Comparison of ENCODE assay signal across 12 cellular contexts in genomic region chr13:113532156-113532806, GRCh38. TPM values are rescaled to one million over a fixed set of nuclear protein-coding genes. Genes with fewer than 3 reads are reported as not detected.
DNase-seq lines count a peak whose midpoint lies in the region; ATAC-seq and TF ChIP-seq lines count a peak whose summit lies in the region.
"Had no signal": no experiment of that assay in that cellular context is flagged by ENCODE, and none has a peak within 500 bp of the region (broad histone marks: within the 10 kb centered on the region; RNA-seq: fewer than 3 reads in every experiment).

No MANE protein-coding gene starts in this region.

- H3K27ac ChIP-seq in PC-9 (peak overlapping the region; percentile 54), epithelial cell of prostate (peak overlapping the region; percentile 24), mesodermal cell (ENCODE audit: low read depth, low read length, severe bottlenecking) (peak overlapping the region; percentile 41)

- no TSS peak for BruUV-seq in PC-9 (replicated peaks; lab: Mats Ljungman, UMichigan)

- CTCF ChIA-PET in PC-9 (lab: Charles Lee): interaction anchor here (0.6 kb wide), 1 partner anchor 13 kb away, joined by 7 read pairs; no protein-coding TSS in a partner anchor

- POLR2A ChIA-PET in PC-9 (lab: Charles Lee; ENCODE audit: unreplicated experiment): interaction anchor here (0.5 to 0.7 kb wide), 4 partner anchors 13 to 53 kb away, joined by 3 to 10 read pairs (median 4); no protein-coding TSS in a partner anchor

- intact Hi-C loops in PC-9 (cut with micrococcal nuclease; ENCODE audit: unreplicated experiment): loop anchor here (1.0 to 2.0 kb wide), 2 partner anchors 39 to 53 kb away; partner anchors contain the start of gene TFDP1

- peaks cover 12% of the 10 kb centered on the region; the same call in 1 of the 2 replicates for H3K36me3 ChIP-seq in PC-9 (ENCODE audit: low read depth)
- peaks cover 59% of the 10 kb centered on the region for H3K36me3 ChIP-seq in mesodermal cell (ENCODE audit: control insufficient read depth, insufficient read depth, low read length)

- peak overlapping the region; percentile 65 for H3K4me2 ChIP-seq in PC-9

- H3K4me1 ChIP-seq in PC-9 (replicated peaks; ENCODE audit: insufficient read depth): peaks cover 43% of the 10 kb centered on the region
- H3K4me1 ChIP-seq in mesodermal cell (ENCODE audit: control insufficient read depth, insufficient read depth, low read length, poor library complexity, severe bottlenecking): peaks cover 11% of the 10 kb centered on the region

- no peaks in the 10 kb centered on the region for H3K27me3 ChIP-seq in PC-9 (ENCODE audit: insufficient read depth, low read depth)

- no peak overlapping the region for H3K4me3 ChIP-seq in PC-9
- no peak overlapping the region for H3K4me3 ChIP-seq in mesodermal cell (ENCODE audit: extremely low read depth, insufficient read depth, low read length, poor library complexity, severe bottlenecking)

- DNase-seq in Ammon's horn (ENCODE audit: low spot score) (peak; percentile 40), PC-9 (peak; percentile 85 to 92), epithelial cell of prostate (ENCODE audit: low read depth, low spot score) (peak; percentile 27), NCI-H226 (no peak), NCI-H187 treated with DMSO at 0.1 percent for 48 hours (lab: John Stamatoyannopoulos, UW) (no peak)
- no peak for DNase-seq in activated CD4-positive, CD25-positive, alpha-beta regulatory T cell (lab: John Stamatoyannopoulos, UW)
- DNase-seq: activated CD4-positive, alpha-beta T cell treated with anti-CD3 and anti-CD28 coated beads, Interleukin-2, amount 10 ng/mL, durations not matched to agents 24 days and 14 days; effector memory CD8-positive, alpha-beta T cell; NCI-H69; stimulated activated CD4-positive, alpha-beta T cell treated with anti-CD3 and anti-CD28 coated beads, Interleukin-1b, Interleukin-23, amount 100 ng/mL, for 48 hours had no signal

- H3F3A ChIP-seq in PC-9 (ENCODE audit: insufficient read depth, low read depth): peaks cover 40% of the 10 kb centered on the region

- TF ChIP-seq CTCF in PC-9 (conservative IDR thresholded peaks at IDR 0.05): no peak

- no peak overlapping the region for H2AFZ ChIP-seq in PC-9

- no peaks in the 10 kb centered on the region for H4K20me1 ChIP-seq in PC-9 (ENCODE audit: insufficient read depth)

- ATAC-seq in GM21529 (IDR thresholded peaks at IDR 0.05; ENCODE audit: unreplicated experiment): no peak
- ATAC-seq: effector memory CD8-positive, alpha-beta T cell had no signal

- H3K79me2 ChIP-seq in PC-9 (ENCODE audit: low read depth): no peaks in the 10 kb centered on the region; the same call in 1 of the 2 replicates

- H3K9me3 ChIP-seq in PC-9 (ENCODE audit: insufficient read depth, low read depth) (no peaks in the 10 kb centered on the region), mesodermal cell (ENCODE audit: control insufficient read depth, low read length) (no peaks in the 10 kb centered on the region)

- H3K9me2 ChIP-seq in PC-9 (ENCODE audit: insufficient read depth): no peaks in the 10 kb centered on the region

- WGBS in mesodermal cell (ENCODE audit: insufficient coverage in 2 of 2), 2 experiments: 87 to 88% methylated on average over 13 to 16 of the region's 16 CpGs

RNA-seq across cellular contexts. Expression of gene DCUN1D2, which starts 41.8 kb away (rescaled TPM):
- 33.0 and 34.7 TPM in 2 replicates for total RNA-seq in PC-9 (2021)
- polyA plus RNA-seq in mesodermal cell (2013, experiment 1 of 2): 11.8 TPM
- 12.2 TPM for polyA plus RNA-seq in mesodermal cell (2013, experiment 2 of 2)

RNA-seq across cellular contexts. Expression of gene TFDP1, which starts 52.3 kb away (rescaled TPM):
- total RNA-seq in PC-9 (2021): 84.2 and 107 TPM in 2 replicates
- 55.1 TPM for polyA plus RNA-seq in mesodermal cell (2013, experiment 1 of 2)
- polyA plus RNA-seq in mesodermal cell (2013, experiment 2 of 2): 52.5 TPM

Comparison
In these comparisons a context has a peak if more than half of its experiments do, and no peak if none do; other contexts are left out.
1. DNase-seq: peak in Ammon's horn (single experiment), PC-9 (2 of 2) and epithelial cell of prostate (single experiment); none in NCI-H226 (single experiment), NCI-H187 treated with DMSO at 0.1 percent for 48 hours (single experiment) and activated CD4-positive, CD25-positive, alpha-beta regulatory T cell (0 of 4).
2. Peak in every context shown above with its lines, with median percentiles within 50 percentile points of each other: H3K27ac ChIP-seq.